In the genomic region with DNA sequence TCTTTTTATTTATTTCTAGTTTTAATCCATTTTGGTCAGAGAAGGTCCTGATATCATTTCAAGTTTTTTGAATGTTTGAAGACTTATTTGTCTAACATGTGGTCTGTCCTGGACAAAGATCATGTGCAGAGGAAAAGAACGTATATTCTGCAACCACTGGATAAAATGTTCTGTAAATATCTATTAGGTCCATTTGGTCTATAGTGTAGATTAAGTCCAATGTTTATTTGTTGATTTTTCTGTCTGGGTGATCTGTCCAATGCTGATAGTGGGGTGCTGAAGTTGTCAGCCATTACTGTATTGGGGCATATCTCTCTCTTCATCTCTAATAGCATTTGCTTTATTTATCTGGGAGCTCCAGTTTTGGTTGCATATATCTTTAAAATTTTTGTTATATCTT, we compare ENCODE assay signal across 24 cellular contexts.
"Had no signal": no experiment of that assay in that cellular context is flagged by ENCODE, and none has a peak within 500 bp of the region (broad histone marks: within the 10 kb centered on the region; RNA-seq: fewer than 3 reads in every experiment).

No MANE protein-coding gene starts in this region.

- DNase-seq: colonic mucosa; cortex of kidney; effector CD4-positive, alpha-beta T cell; effector memory CD4-positive, alpha-beta T cell; esophagus squamous epithelium; foreskin fibroblast; foreskin melanocyte; gastrocnemius medialis; glutamatergic neuron; head of caudate nucleus; heart right ventricle; hippocampal formation; left cardiac atrium; left lung; left ventricle myocardium superior; lower lobe of right lung; mesenchymal stem cell; mucosa of descending colon; naive B cell; naive thymus-derived CD8-positive, alpha-beta T cell had no signal

- H3K36me3 ChIP-seq: colonic mucosa, esophagus squamous epithelium, gastrocnemius medialis, heart right ventricle, left lung, lower lobe of right lung had no signal

- H3K9me3 ChIP-seq: colonic mucosa, esophagus squamous epithelium, gastrocnemius medialis, left lung, lower lobe of right lung, mucosa of descending colon had no signal

- H3K27ac ChIP-seq: colonic mucosa, esophagus squamous epithelium, gastrocnemius medialis, heart right ventricle, left lung, lower lobe of right lung had no signal

- FAIRE-seq: endothelial cell of umbilical vein, islet of Langerhans, keratinocyte had no signal

- H3K4me3 ChIP-seq: colonic mucosa, esophagus squamous epithelium, gastrocnemius medialis, heart right ventricle, left lung, lower lobe of right lung, mucosa of descending colon had no signal

- ATAC-seq: esophagus mucosa; gastrocnemius medialis; heart right ventricle; left cardiac atrium; left lung; left ventricle myocardium superior; lower lobe of right lung; mucosa of descending colon; naive thymus-derived CD8-positive, alpha-beta T cell had no signal

- H3K27me3 ChIP-seq: colonic mucosa, esophagus squamous epithelium, gastrocnemius medialis, heart right ventricle, left lung had no signal

- H3K4me1 ChIP-seq: colonic mucosa, gastrocnemius medialis, lower lobe of right lung had no signal
